Comparison of ENCODE assay signal across 21 cellular contexts in the genomic region with DNA sequence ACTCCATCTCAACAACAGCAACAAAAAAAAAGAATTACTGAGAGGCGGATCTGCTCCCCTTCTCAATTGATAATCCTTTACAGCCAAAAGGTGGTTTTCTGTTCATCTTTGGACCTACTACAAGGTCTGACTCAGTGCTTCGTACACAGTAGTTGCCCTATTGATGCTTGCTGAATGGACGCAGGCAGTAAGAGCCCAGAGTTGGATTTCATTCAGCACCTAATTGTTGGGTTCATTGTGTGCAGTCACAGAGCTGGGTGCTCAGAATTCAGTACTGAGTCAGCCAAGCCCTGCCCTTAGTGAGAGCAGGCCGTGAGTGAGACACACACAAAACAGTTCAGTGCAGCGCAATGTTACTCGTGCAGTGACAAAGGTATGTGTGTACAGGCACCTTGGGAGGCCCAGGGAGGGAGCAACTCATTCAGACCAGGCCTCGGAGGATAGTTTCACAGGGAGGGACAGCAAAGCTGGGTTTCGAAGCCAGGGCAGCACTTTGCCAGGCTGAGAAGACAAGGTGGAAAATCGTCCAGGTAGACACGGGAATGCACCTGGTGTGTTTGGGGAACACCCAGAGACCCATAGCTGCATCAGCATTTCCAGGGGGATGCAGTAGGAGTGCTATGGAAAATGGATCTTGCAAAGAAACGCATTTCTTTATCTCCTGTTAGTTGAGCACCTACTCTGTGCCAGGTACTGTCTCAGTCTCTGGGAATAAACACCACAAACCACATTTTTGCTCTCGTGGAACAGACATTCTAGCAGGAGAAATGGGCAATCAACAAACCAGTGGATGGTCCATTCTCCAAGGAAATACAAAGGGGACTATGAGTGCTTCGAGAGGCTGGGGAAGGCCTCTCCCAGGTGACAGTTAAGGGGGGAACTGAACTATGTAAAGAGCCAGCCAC. TPM values are rescaled to one million over a fixed set of nuclear protein-coding genes. Genes with fewer than 3 reads are reported as not detected.
DNase-seq lines count a peak whose midpoint lies in the region; ATAC-seq, FAIRE-seq and TF ChIP-seq lines count a peak whose summit lies in the region.
"Had no signal": no experiment of that assay in that cellular context is flagged by ENCODE, and none has a peak within 500 bp of the region (broad histone marks: within the 10 kb centered on the region; RNA-seq: fewer than 3 reads in every experiment).

No MANE protein-coding gene starts in this region.

- POLR2A ChIA-PET in HepG2 (lab: Yijun Ruan, JAX) = no interaction called here

- H3K4me3 ChIP-seq in HepG2 (replicated peaks in 1 of 3; ENCODE audit: insufficient read depth in 1 of 3, low read depth in 2 of 3, low read length in 3 of 3) = no peak overlapping the region
- no peak overlapping the region for H3K4me3 ChIP-seq in right lobe of liver
- no peak overlapping the region for H3K4me3 ChIP-seq in hepatocyte
- H3K4me3 ChIP-seq: BLaER1 treated with 17β-estradiol and CSF1 and Interleukin-3, amounts not matched to agents 10 nM and 100 nM; SJSA1 had no signal

- H3K9me3 Mint-ChIP-seq in dendritic cell treated with granulocyte-macrophage colony-stimulating factor and Interleukin-4, amounts not matched to agents 40 ng/mL and 50 ng/mL, for 4 days = no peaks in the 10 kb centered on the region
- H3K9me3 Mint-ChIP-seq: CD8-positive, alpha-beta memory T cell had no signal

- peak overlapping the region; percentile 89 for H3K27ac Mint-ChIP-seq in dendritic cell treated with granulocyte-macrophage colony-stimulating factor and Interleukin-4, amounts not matched to agents 40 ng/mL and 50 ng/mL, for 4 days

- TF ChIP-seq POLR2A in HepG2 (IDR thresholded peaks at IDR 0.05; ENCODE audit: insufficient read depth in 1 of 2, low read depth in 2 of 2, low read length in 2 of 2) (no peak), right lobe of liver (IDR thresholded peaks at IDR 0.05) (no peak)

- BruUV-seq in HepG2 (replicated peaks; lab: Mats Ljungman, UMichigan) = no TSS peak

- CTCF ChIA-PET in HepG2 (lab: Yijun Ruan, JAX; ENCODE audit: low intra/inter-chr PET ratio, low total read pairs) = no interaction called here

- H3K4me2 ChIP-seq in HepG2 (ENCODE audit: low read depth, low read length) = no peak overlapping the region
- H3K4me2 ChIP-seq in hepatocyte = no peak overlapping the region
- H3K4me2 ChIP-seq: BLaER1 treated with 17β-estradiol and CSF1 and Interleukin-3, amounts not matched to agents 10 nM and 100 nM had no signal

- intact Hi-C loops in HepG2 (cut with micrococcal nuclease; ENCODE audit: unreplicated experiment) (loop anchor here (10.0 kb wide), 1 partner anchor 68 kb away; the partner anchor contains the start of gene KRT9), right lobe of liver (cut with DNase I) (no loop called here)
- intact Hi-C loops in dendritic cell treated with granulocyte-macrophage colony-stimulating factor and Interleukin-4, amounts not matched to agents 40 ng/mL and 50 ng/mL, for 4 days (cut with micrococcal nuclease) = no loop called here

- ATAC-seq in HepG2 (peak; percentile 34; the same call in 2 of the 3 replicates), right lobe of liver (no peak), HG03045 (IDR thresholded peaks at IDR 0.05; ENCODE audit: unreplicated experiment) (no peak), HG02588 (IDR thresholded peaks at IDR 0.05; ENCODE audit: unreplicated experiment) (no peak)

- no peak for TF ChIP-seq RAD21 in HepG2 (CRISPR knock-in tag; IDR thresholded peaks at IDR 0.05)

- DNase-seq in HepG2 (ENCODE audit: low spot score) = no peak
- no peak for DNase-seq in right lobe of liver
- DNase-seq in hepatocyte (ENCODE audit: low spot score) = peak; percentile 51
- DNase-seq in urothelium cell line (ENCODE audit: low spot score) = no peak
- no peak for DNase-seq in GM19239 (ENCODE audit: insufficient read length, low spot score)
- DNase-seq: CD8-positive, alpha-beta memory T cell; DMS79; GOT3; Karpas-422; NCI-H187 treated with DMSO at 0.1 percent for 48 hours; NCI-H446; NK-92 treated with Interleukin-12 subunit alpha and Interleukin-12 subunit beta, amount 100 ng/mL, for 24 hours; OCI-M1; RPMI8226 had no signal

- H3K4me3 Mint-ChIP-seq in dendritic cell treated with granulocyte-macrophage colony-stimulating factor and Interleukin-4, amounts not matched to agents 40 ng/mL and 50 ng/mL, for 4 days = no peak overlapping the region
- H3K4me3 Mint-ChIP-seq: CD8-positive, alpha-beta memory T cell had no signal

- no peaks in the 10 kb centered on the region for H3K79me2 ChIP-seq in HepG2 (ENCODE audit: insufficient read depth, low read length)
- no peaks in the 10 kb centered on the region for H3K79me2 ChIP-seq in hepatocyte

- FAIRE-seq in HepG2 (lab: Jason Lieb, UNC) (peak; percentile 21), urothelium cell line (lab: Jason Lieb, UNC) (peak; percentile 81), GM19239 (lab: Jason Lieb, UNC) (no peak)
- FAIRE-seq: D721Med had no signal

- H3K9ac ChIP-seq in HepG2 (ENCODE audit: insufficient read depth, low read depth, low read length) = no peak overlapping the region
- H3K9ac ChIP-seq: BLaER1 treated with 17β-estradiol and CSF1 and Interleukin-3, amounts not matched to agents 10 nM and 100 nM had no signal

- no peaks in the 10 kb centered on the region for H3K27me3 Mint-ChIP-seq in dendritic cell treated with granulocyte-macrophage colony-stimulating factor and Interleukin-4, amounts not matched to agents 40 ng/mL and 50 ng/mL, for 4 days
- H3K27me3 Mint-ChIP-seq: CD8-positive, alpha-beta memory T cell had no signal

- in situ Hi-C loops in HepG2 (cut with HindIII; ENCODE audit: extremely low pct_ligation_motif_present, low pct_unique_long_range_greater_than_20kb) = no loop called here

- H3K27ac ChIP-seq in HepG2 (ENCODE audit: extremely low read length, insufficient read depth, low read length) (no peak overlapping the region), right lobe of liver (no peak overlapping the region), hepatocyte (peak overlapping the region; percentile 36)
- H3K27ac ChIP-seq: BLaER1 treated with 17β-estradiol and CSF1 and Interleukin-3, amounts not matched to agents 10 nM and 100 nM; SJSA1 had no signal

- H4K20me1 ChIP-seq in HepG2 (ENCODE audit: insufficient read depth, low read length) (no peaks in the 10 kb centered on the region), hepatocyte (ENCODE audit: insufficient read depth, poor library complexity, severe bottlenecking) (no peaks in the 10 kb centered on the region)
- H4K20me1 ChIP-seq: BLaER1 treated with 17β-estradiol and CSF1 and Interleukin-3, amounts not matched to agents 10 nM and 100 nM had no signal

- H3K27me3 ChIP-seq in HepG2 (ENCODE audit: control insufficient read depth in 1 of 2, insufficient read depth in 2 of 2, low read length in 2 of 2) (peaks cover 2 to 27% of the 10 kb centered on the region in 2 experiments; a peak in 3 of 5 replicates), right lobe of liver (no peaks in the 10 kb centered on the region), hepatocyte (no peaks in the 10 kb centered on the region)
- H3K27me3 ChIP-seq: BLaER1 treated with 17β-estradiol and CSF1 and Interleukin-3, amounts not matched to agents 10 nM and 100 nM; SJSA1 had no signal

- H3K4me1 ChIP-seq in HepG2 (ENCODE audit: insufficient read depth, low read length) (peaks cover 21% of the 10 kb centered on the region), right lobe of liver (no peaks in the 10 kb centered on the region), hepatocyte (ENCODE audit: insufficient read depth) (peaks cover 3% of the 10 kb centered on the region)

- TF ChIP-seq CTCF in HepG2 (CRISPR knock-in tag; IDR thresholded peaks at IDR 0.05) = no peak
- no peak for TF ChIP-seq CTCF in right lobe of liver (IDR thresholded peaks at IDR 0.05)
- no peak for TF ChIP-seq CTCF in hepatocyte (IDR thresholded peaks at IDR 0.05; ENCODE audit: poor library complexity)

- H2AFZ ChIP-seq in HepG2 (ENCODE audit: low read length) = no peak overlapping the region
- no peak overlapping the region for H2AFZ ChIP-seq in hepatocyte

- H3K4me1 Mint-ChIP-seq in dendritic cell treated with granulocyte-macrophage colony-stimulating factor and Interleukin-4, amounts not matched to agents 40 ng/mL and 50 ng/mL, for 4 days (ENCODE audit: low read depth) = peaks cover 71% of the 10 kb centered on the region
- H3K4me1 Mint-ChIP-seq: CD8-positive, alpha-beta memory T cell had no signal

- no peaks in the 10 kb centered on the region for H3K36me3 Mint-ChIP-seq in dendritic cell treated with granulocyte-macrophage colony-stimulating factor and Interleukin-4, amounts not matched to agents 40 ng/mL and 50 ng/mL, for 4 days (ENCODE audit: low read depth)
- H3K36me3 Mint-ChIP-seq: CD8-positive, alpha-beta memory T cell had no signal

- TF ChIP-seq EP300 in HepG2 (IDR thresholded peaks at IDR 0.05; ENCODE audit: low read depth in 2 of 2, low read length in 2 of 2) = no peak
- no peak for TF ChIP-seq EP300 in HepG2 (CRISPR knock-in tag; IDR thresholded peaks at IDR 0.05; ENCODE audit: borderline replicate concordance)

- H3K9me3 ChIP-seq in HepG2 (ENCODE audit: low read length) = no peaks in the 10 kb centered on the region
- H3K9me3 ChIP-seq in right lobe of liver = no peaks in the 10 kb centered on the region
- no peaks in the 10 kb centered on the region for H3K9me3 ChIP-seq in hepatocyte (ENCODE audit: low read depth)
- H3K9me3 ChIP-seq: BLaER1 treated with 17β-estradiol and CSF1 and Interleukin-3, amounts not matched to agents 10 nM and 100 nM; SJSA1 had no signal

- no peaks in the 10 kb centered on the region for H3K36me3 ChIP-seq in HepG2 (replicated peaks in 1 of 2; ENCODE audit: control insufficient read depth in 1 of 2, insufficient read depth in 2 of 2, low read length in 2 of 2)
- no peaks in the 10 kb centered on the region for H3K36me3 ChIP-seq in right lobe of liver
- H3K36me3 ChIP-seq in hepatocyte (replicated peaks; ENCODE audit: insufficient read depth, low read depth) = no peaks in the 10 kb centered on the region
- H3K36me3 ChIP-seq: BLaER1 treated with 17β-estradiol and CSF1 and Interleukin-3, amounts not matched to agents 10 nM and 100 nM; SJSA1 had no signal

- 3% methylated on average over 13 of the region's 13 CpGs for WGBS in HepG2 (ENCODE audit: low lambda C conversion rate)
- WGBS in right lobe of liver (ENCODE audit: insufficient coverage, low coverage, low lambda C conversion rate, missing lambda C conversion rate) = 62% methylated on average over 8 of the region's 13 CpGs
- WGBS in hepatocyte (ENCODE audit: low lambda C conversion rate, missing lambda C conversion rate) = 83% methylated on average over 13 of the region's 13 CpGs

- H3K9me2 ChIP-seq in hepatocyte (replicated peaks; ENCODE audit: insufficient read depth) = no peaks in the 10 kb centered on the region

RNA-seq across cellular contexts. Expression of gene KRT17, which starts 18.1 kb away (rescaled TPM):
- total RNA-seq in HepG2 (2016; rRNA removed; fragmentation: Illumina TruSeq; extraction: Trizol) (0.52 and 0.82 TPM in 2 replicates), right lobe of liver (not detected), hepatocyte (41.5 and 59.5 TPM in 2 replicates)
- total RNA-seq in HepG2 (2016; cell fraction: cytosol; rRNA removed; fragmentation: Illumina TruSeq; extraction: Trizol; ENCODE audit: low read depth) = 0.40 and 0.44 TPM in 2 replicates
- 0.40 and 0.54 TPM in 2 replicates for total RNA-seq in HepG2 (2016; cell fraction: insoluble cytoplasmic fraction; rRNA removed; fragmentation: Illumina TruSeq; extraction: Trizol)
- 0.38 and 0.65 TPM in 2 replicates for total RNA-seq in HepG2 (2016; cell fraction: membrane; rRNA removed; fragmentation: Illumina TruSeq; extraction: Trizol)
- 1.4 TPM in 1 of 2 replicates, not detected in the other for total RNA-seq in HepG2 (2016; cell fraction: nucleus; rRNA removed; fragmentation: Illumina TruSeq; extraction: Trizol)
- polyA plus RNA-seq in HepG2 (2011; rRNA removed) (0.38 and 0.47 TPM in 2 replicates), hepatocyte (118 and 145 TPM in 2 replicates)
- 0.43 and 0.50 TPM in 2 replicates for polyA plus RNA-seq in HepG2 (2011; cell fraction: cytosol; rRNA removed)
- polyA plus RNA-seq in HepG2 (2011; cell fraction: nucleus; rRNA removed) = 0.23 and 0.66 TPM in 2 replicates
- polyA plus RNA-seq in HepG2 (2012) = 0.28 TPM in 1 of 2 replicates, not detected in the other
- 0.54 and 0.71 TPM in 2 replicates for polyA plus RNA-seq in HepG2 (2016; cell fraction: cytosol; fragmentation: Illumina TruSeq; extraction: Trizol; ENCODE audit: low read depth)
- polyA plus RNA-seq in HepG2 (2016; cell fraction: insoluble cytoplasmic fraction; fragmentation: Illumina TruSeq; extraction: Trizol; ENCODE audit: low read depth) = 0.70 and 0.84 TPM in 2 replicates
- 0.35 and 1.0 TPM in 2 replicates for polyA plus RNA-seq in HepG2 (2016; cell fraction: membrane; fragmentation: Illumina TruSeq; extraction: Trizol; ENCODE audit: low read depth)
- 0.55 and 0.81 TPM in 2 replicates for polyA plus RNA-seq in HepG2 (2016; cell fraction: nucleus; fragmentation: Illumina TruSeq; extraction: Trizol; ENCODE audit: insufficient read depth, low read depth)
- 0.32 and 1,101 TPM in 2 replicates for polyA minus RNA-seq in HepG2 (2011; rRNA and poly(A)+ RNA removed; ENCODE audit: low replicate concordance)
- polyA minus RNA-seq in HepG2 (2011; cell fraction: cytosol; rRNA and poly(A)+ RNA removed) = 9.0 and 16.5 TPM in 2 replicates
- polyA minus RNA-seq in HepG2 (2011; cell fraction: nucleus; rRNA and poly(A)+ RNA removed) = 3.5 and 5.9 TPM in 2 replicates
- total RNA-seq: A172 had no signal
- polyA plus RNA-seq: CD8-positive, alpha-beta memory T cell had no signal

RNA-seq across cellular contexts. Expression of gene KRT16, which starts 29.9 kb away (rescaled TPM):
- total RNA-seq in HepG2 (2016; rRNA removed; fragmentation: Illumina TruSeq; extraction: Trizol) (not detected in 2 replicates), right lobe of liver (not detected), hepatocyte (0.90 and 1.1 TPM in 2 replicates)
- not detected in 2 replicates for total RNA-seq in HepG2 (2016; cell fraction: cytosol; rRNA removed; fragmentation: Illumina TruSeq; extraction: Trizol; ENCODE audit: low read depth)
- not detected in 2 replicates for total RNA-seq in HepG2 (2016; cell fraction: insoluble cytoplasmic fraction; rRNA removed; fragmentation: Illumina TruSeq; extraction: Trizol)
- not detected in 2 replicates for total RNA-seq in HepG2 (2016; cell fraction: membrane; rRNA removed; fragmentation: Illumina TruSeq; extraction: Trizol)
- total RNA-seq in HepG2 (2016; cell fraction: nucleus; rRNA removed; fragmentation: Illumina TruSeq; extraction: Trizol) = not detected in 2 replicates
- polyA plus RNA-seq in HepG2 (2011; rRNA removed) (0.07 TPM in 1 of 2 replicates, not detected in the other), hepatocyte (2.5 and 4.8 TPM in 2 replicates)
- polyA plus RNA-seq in HepG2 (2011; cell fraction: cytosol; rRNA removed) = not detected in 2 replicates
- not detected in 2 replicates for polyA plus RNA-seq in HepG2 (2011; cell fraction: nucleus; rRNA removed)
- polyA plus RNA-seq in HepG2 (2012) = not detected in 2 replicates
- not detected in 2 replicates for polyA plus RNA-seq in HepG2 (2016; cell fraction: cytosol; fragmentation: Illumina TruSeq; extraction: Trizol; ENCODE audit: low read depth)
- not detected in 2 replicates for polyA plus RNA-seq in HepG2 (2016; cell fraction: insoluble cytoplasmic fraction; fragmentation: Illumina TruSeq; extraction: Trizol; ENCODE audit: low read depth)
- polyA plus RNA-seq in HepG2 (2016; cell fraction: membrane; fragmentation: Illumina TruSeq; extraction: Trizol; ENCODE audit: low read depth) = not detected in 2 replicates
- not detected in 2 replicates for polyA plus RNA-seq in HepG2 (2016; cell fraction: nucleus; fragmentation: Illumina TruSeq; extraction: Trizol; ENCODE audit: insufficient read depth, low read depth)
- polyA minus RNA-seq in HepG2 (2011; rRNA and poly(A)+ RNA removed; ENCODE audit: low replicate concordance) = 5.8 TPM in 1 of 2 replicates, not detected in the other
- not detected in 2 replicates for polyA minus RNA-seq in HepG2 (2011; cell fraction: cytosol; rRNA and poly(A)+ RNA removed)
- polyA minus RNA-seq in HepG2 (2011; cell fraction: nucleus; rRNA and poly(A)+ RNA removed) = not detected in 2 replicates
- total RNA-seq: CD8-positive, alpha-beta memory T cell had no signal
- polyA plus RNA-seq: CD8-positive, alpha-beta memory T cell had no signal

RNA-seq across cellular contexts. Expression of gene EIF1, which starts 46.2 kb away (rescaled TPM):
- total RNA-seq in HepG2 (2016; rRNA removed; fragmentation: Illumina TruSeq; extraction: Trizol) (147 and 199 TPM in 2 replicates), right lobe of liver (100 to 1,000 TPM; 284 to 454 (median 404) TPM), hepatocyte (180 and 192 TPM in 2 replicates)
- total RNA-seq in HepG2 (2016; cell fraction: cytosol; rRNA removed; fragmentation: Illumina TruSeq; extraction: Trizol; ENCODE audit: low read depth) = 90.4 and 105 TPM in 2 replicates
- total RNA-seq in HepG2 (2016; cell fraction: insoluble cytoplasmic fraction; rRNA removed; fragmentation: Illumina TruSeq; extraction: Trizol) = 134 and 191 TPM in 2 replicates
- 209 and 226 TPM in 2 replicates for total RNA-seq in HepG2 (2016; cell fraction: membrane; rRNA removed; fragmentation: Illumina TruSeq; extraction: Trizol)
- total RNA-seq in HepG2 (2016; cell fraction: nucleus; rRNA removed; fragmentation: Illumina TruSeq; extraction: Trizol) = 237 and 265 TPM in 2 replicates
- polyA plus RNA-seq in HepG2 (2011; rRNA removed) (388 and 517 TPM in 2 replicates), hepatocyte (977 and 989 TPM in 2 replicates)
- 157 and 242 TPM in 2 replicates for polyA plus RNA-seq in HepG2 (2011; cell fraction: cytosol; rRNA removed)
- 346 and 409 TPM in 2 replicates for polyA plus RNA-seq in HepG2 (2011; cell fraction: nucleus; rRNA removed)
- 1,096 and 1,427 TPM in 2 replicates for polyA plus RNA-seq in HepG2 (2012)
- 537 and 540 TPM in 2 replicates for polyA plus RNA-seq in HepG2 (2016; cell fraction: cytosol; fragmentation: Illumina TruSeq; extraction: Trizol; ENCODE audit: low read depth)
- polyA plus RNA-seq in HepG2 (2016; cell fraction: insoluble cytoplasmic fraction; fragmentation: Illumina TruSeq; extraction: Trizol; ENCODE audit: low read depth) = 606 and 702 TPM in 2 replicates
- polyA plus RNA-seq in HepG2 (2016; cell fraction: membrane; fragmentation: Illumina TruSeq; extraction: Trizol; ENCODE audit: low read depth) = 490 and 548 TPM in 2 replicates
- polyA plus RNA-seq in HepG2 (2016; cell fraction: nucleus; fragmentation: Illumina TruSeq; extraction: Trizol; ENCODE audit: insufficient read depth, low read depth) = 691 and 695 TPM in 2 replicates
- polyA minus RNA-seq in HepG2 (2011; rRNA and poly(A)+ RNA removed; ENCODE audit: low replicate concordance) = 70.2 and 87.8 TPM in 2 replicates
- polyA minus RNA-seq in HepG2 (2011; cell fraction: cytosol; rRNA and poly(A)+ RNA removed) = 159 and 198 TPM in 2 replicates
- polyA minus RNA-seq in HepG2 (2011; cell fraction: nucleus; rRNA and poly(A)+ RNA removed) = 333 and 395 TPM in 2 replicates

RNA-seq across cellular contexts. Expression of gene KRT14, which starts 55.8 kb away (rescaled TPM):
- total RNA-seq in HepG2 (2016; rRNA removed; fragmentation: Illumina TruSeq; extraction: Trizol) (not detected in 2 replicates), right lobe of liver (under 1 TPM in 1 of 6 experiments, not detected in 5; 0.24 TPM), hepatocyte (0.33 TPM in 1 of 2 replicates, not detected in the other)
- total RNA-seq in HepG2 (2016; cell fraction: cytosol; rRNA removed; fragmentation: Illumina TruSeq; extraction: Trizol; ENCODE audit: low read depth) = not detected in 2 replicates
- not detected in 2 replicates for total RNA-seq in HepG2 (2016; cell fraction: insoluble cytoplasmic fraction; rRNA removed; fragmentation: Illumina TruSeq; extraction: Trizol)
- not detected in 2 replicates for total RNA-seq in HepG2 (2016; cell fraction: membrane; rRNA removed; fragmentation: Illumina TruSeq; extraction: Trizol)
- not detected in 2 replicates for total RNA-seq in HepG2 (2016; cell fraction: nucleus; rRNA removed; fragmentation: Illumina TruSeq; extraction: Trizol)
- polyA plus RNA-seq in HepG2 (2011; rRNA removed) (0.09 and 0.37 TPM in 2 replicates), hepatocyte (1.1 and 1.9 TPM in 2 replicates)
- 0.03 and 0.04 TPM in 2 replicates for polyA plus RNA-seq in HepG2 (2011; cell fraction: cytosol; rRNA removed)
- polyA plus RNA-seq in HepG2 (2011; cell fraction: nucleus; rRNA removed) = not detected in 2 replicates
- not detected in 2 replicates for polyA plus RNA-seq in HepG2 (2012)
- polyA plus RNA-seq in HepG2 (2016; cell fraction: cytosol; fragmentation: Illumina TruSeq; extraction: Trizol; ENCODE audit: low read depth) = not detected in 2 replicates
- polyA plus RNA-seq in HepG2 (2016; cell fraction: insoluble cytoplasmic fraction; fragmentation: Illumina TruSeq; extraction: Trizol; ENCODE audit: low read depth) = not detected in 2 replicates
- not detected in 2 replicates for polyA plus RNA-seq in HepG2 (2016; cell fraction: membrane; fragmentation: Illumina TruSeq; extraction: Trizol; ENCODE audit: low read depth)
- not detected in 2 replicates for polyA plus RNA-seq in HepG2 (2016; cell fraction: nucleus; fragmentation: Illumina TruSeq; extraction: Trizol; ENCODE audit: insufficient read depth, low read depth)
- 9.6 TPM in 1 of 2 replicates, not detected in the other for polyA minus RNA-seq in HepG2 (2011; rRNA and poly(A)+ RNA removed; ENCODE audit: low replicate concordance)
- polyA minus RNA-seq in HepG2 (2011; cell fraction: cytosol; rRNA and poly(A)+ RNA removed) = not detected in 2 replicates
- polyA minus RNA-seq in HepG2 (2011; cell fraction: nucleus; rRNA and poly(A)+ RNA removed) = not detected in 2 replicates
- total RNA-seq: A172; CD8-positive, alpha-beta memory T cell had no signal
- polyA plus RNA-seq: CD8-positive, alpha-beta memory T cell had no signal

Comparison
In these comparisons a context has a peak if more than half of its experiments do, and no peak if none do; other contexts are left out.
1. RNA of gene KRT17, which starts 18.1 kb away (total RNA-seq): 41.5 to 59.5 TPM in hepatocyte; 0.38 to 1.4 TPM in HepG2 and not detected in right lobe of liver; every median in the first group is over 10 times any median in the second.